In genomic region chr9:5608298-5609254, GRCh38 we compare ENCODE assay signal across 8 cellular contexts. TPM values are rescaled to one million over a fixed set of nuclear protein-coding genes. Genes with fewer than 3 reads are reported as not detected.
DNase-seq lines count a peak whose midpoint lies in the region; ATAC-seq, FAIRE-seq and TF ChIP-seq lines count a peak whose summit lies in the region.

No MANE protein-coding gene starts in this region.

- H3K4me3 ChIP-seq in K562 (peak overlapping the region; percentile 30), muscle layer of colon (ENCODE audit: low read depth in 1 of 2, low read length in 2 of 2) (peak overlapping the region in 1 of 2 donors; percentile 44)

- H3K4me3 Mint-ChIP-seq in activated CD4-positive, alpha-beta T cell treated with anti-CD3 and anti-CD28 coated beads for 36 hours = peak overlapping the region; percentile 42

- H3K36me3 Mint-ChIP-seq in activated CD4-positive, alpha-beta T cell treated with anti-CD3 and anti-CD28 coated beads for 36 hours (ENCODE audit: low read depth) = no peaks in the 10 kb centered on the region

- H3K27me3 Mint-ChIP-seq in activated CD4-positive, alpha-beta T cell treated with anti-CD3 and anti-CD28 coated beads for 36 hours = no peaks in the 10 kb centered on the region

- no peak for TF ChIP-seq POLR2A in K562 (conservative IDR thresholded peaks at IDR 0.05)

- ATAC-seq in activated CD4-positive, alpha-beta T cell treated with anti-CD3 and anti-CD28 coated beads for 36 hours = peak; percentile 88
- peak; percentile 76 for ATAC-seq in HG03432 (IDR thresholded peaks at IDR 0.05; ENCODE audit: unreplicated experiment)
- peak; percentile 91 for ATAC-seq in K562
- ATAC-seq in HG02852 (IDR thresholded peaks at IDR 0.05; ENCODE audit: unreplicated experiment) = no peak

- no peaks in the 10 kb centered on the region for H3K79me2 ChIP-seq in K562 (ENCODE audit: control insufficient read depth, insufficient read depth, low read length)

- no peak for TF ChIP-seq EP300 in K562 (IDR thresholded peaks at IDR 0.05; ENCODE audit: low read length)

- TF ChIP-seq CTCF in K562 (IDR thresholded peaks at IDR 0.05 in 2 of 3, conservative IDR thresholded peaks at IDR 0.05 in 1 of 3; ENCODE audit: insufficient read depth in 2 of 3, low read depth in 1 of 3, low read length in 3 of 3) = peak in 1 of 3 experiments; percentile 30; a peak in 1 of 6 replicates

- no peaks in the 10 kb centered on the region for H3K9me3 Mint-ChIP-seq in activated CD4-positive, alpha-beta T cell treated with anti-CD3 and anti-CD28 coated beads for 36 hours (ENCODE audit: low read depth)

- H3K27ac Mint-ChIP-seq in activated CD4-positive, alpha-beta T cell treated with anti-CD3 and anti-CD28 coated beads for 36 hours = peak overlapping the region; percentile 55

- in situ Hi-C loops in K562 (cut with MboI) = no loop called here

- peak overlapping the region; percentile 60 for H2AFZ ChIP-seq in K562 (ENCODE audit: low read depth, low read length)

- intact Hi-C loops in activated CD4-positive, alpha-beta T cell treated with anti-CD3 and anti-CD28 coated beads for 36 hours (cut with DNase I, micrococcal nuclease) = no loop called here
- intact Hi-C loops in K562 (cut with micrococcal nuclease) = loop anchor here (10.0 kb wide), 1 partner anchor 106 kb away; no protein-coding TSS in a partner anchor

- 16% methylated on average over 5 of the region's 6 CpGs for WGBS in K562 (ENCODE audit: insufficient coverage, low coverage, missing lambda C conversion rate)

- H3K9me3 ChIP-seq in K562 (replicated peaks; ENCODE audit: control insufficient read depth, insufficient read depth, low read depth, low read length) = no peaks in the 10 kb centered on the region
- no peaks in the 10 kb centered on the region for H3K9me3 ChIP-seq in muscle layer of colon (ENCODE audit: low read length)

- H3K36me3 ChIP-seq in K562 (ENCODE audit: control insufficient read depth, insufficient read depth, low read length) (no peaks in the 10 kb centered on the region), muscle layer of colon (ENCODE audit: insufficient read depth, low read length) (no peaks in the 10 kb centered on the region)

- no peaks in the 10 kb centered on the region for H3K9me1 ChIP-seq in K562 (ENCODE audit: control insufficient read depth, insufficient read depth, low read length)

- no peak for DNase-seq in activated CD4-positive, alpha-beta T cell treated with anti-CD3 and anti-CD28 coated beads for 36 hours
- DNase-seq in activated CD4-positive, alpha-beta T cell treated with anti-CD3 and anti-CD28 coated beads, Interleukin-2, amount 50 U/mL, for 48 hours = no peak
- DNase-seq in K562 (ENCODE audit: extremely low read depth in 1 of 4, low spot score in 3 of 4) (peak in 2 of 4 experiments; percentile 9 to 16), NCI-H2029 treated with DMSO at 0.1 percent for 48 hours (lab: John Stamatoyannopoulos, UW) (no peak), HEK293T (ENCODE audit: extremely low spot score) (no peak)

- H4K20me1 ChIP-seq in K562 (replicated peaks; ENCODE audit: control insufficient read depth, insufficient read depth, low read length) = no peaks in the 10 kb centered on the region

- no peaks in the 10 kb centered on the region for H3K4me1 ChIP-seq in K562 (replicated peaks in 1 of 2; ENCODE audit: control insufficient read depth in 2 of 2, insufficient read depth in 2 of 2, low read length in 2 of 2)
- peaks cover 5% of the 10 kb centered on the region for H3K4me1 ChIP-seq in muscle layer of colon (ENCODE audit: insufficient read depth, low read length)

- CTCF ChIA-PET in activated CD4-positive, alpha-beta T cell treated with anti-CD3 and anti-CD28 coated beads for 36 hours (lab: Charles Lee) = interaction anchor here (0.5 to 2.2 kb wide), 8 partner anchors 8 to 144 kb away, joined by 3 to 10 read pairs (median 4); partner anchors contain the start of gene PDCD1LG2
- CTCF ChIA-PET in K562 (lab: Yijun Ruan, JAX; ENCODE audit: low intra/inter-chr PET ratio) (no interaction called here), HEK293T (lab: Yijun Ruan, JAX) (no interaction called here)

- POLR2A ChIA-PET in activated CD4-positive, alpha-beta T cell treated with anti-CD3 and anti-CD28 coated beads for 36 hours (lab: Charles Lee) = interaction anchor here (0.7 to 1.4 kb wide), 5 partner anchors 13 to 866 kb away, joined by 3 to 9 read pairs (median 5); no protein-coding TSS in a partner anchor
- POLR2A ChIA-PET in K562 (lab: Yijun Ruan, JAX) (interaction anchor here (1.2 to 1.3 kb wide), 2 partner anchors 11 to 13 kb away, joined by 3 read pairs; no protein-coding TSS in a partner anchor), HEK293T (lab: Yijun Ruan, JAX) (interaction anchor here (0.7 kb wide), 1 partner anchor 134 kb away, joined by 6 read pairs; no protein-coding TSS in a partner anchor)

- TF ChIP-seq RAD21 in K562 (CRISPR knock-in tag; conservative IDR thresholded peaks at IDR 0.05 in 1 of 2, IDR thresholded peaks at IDR 0.05 in 1 of 2) = peak in 1 of 2 experiments; percentile 32; a peak in 1 of 4 replicates

- FAIRE-seq in K562 (lab: Jason Lieb, UNC) = peak; percentile 71

- H3K9ac ChIP-seq in K562 (ENCODE audit: insufficient read depth in 1 of 2, low read depth in 2 of 2, low read length in 2 of 2) (peak overlapping the region; percentile 33 to 80; a peak in 2 of 4 replicates), muscle layer of colon (ENCODE audit: low read length) (peak overlapping the region; percentile 24)

- H3K27me3 ChIP-seq in K562 (ENCODE audit: control insufficient read depth in 2 of 2, insufficient read depth in 2 of 2, low read length in 2 of 2) (no peaks in the 10 kb centered on the region), muscle layer of colon (ENCODE audit: control insufficient read depth in 1 of 2, insufficient read depth in 2 of 2, low read length in 2 of 2) (no peaks in the 10 kb centered on the region)

- H3K27ac ChIP-seq in K562 (ENCODE audit: extremely low read depth, low read depth, low read length) = peak overlapping the region; percentile 2; the same call in 1 of the 3 replicates
- H3K27ac ChIP-seq in muscle layer of colon (ENCODE audit: low read depth, low read length) = no peak overlapping the region

- H3K4me1 Mint-ChIP-seq in activated CD4-positive, alpha-beta T cell treated with anti-CD3 and anti-CD28 coated beads for 36 hours = peaks cover 28% of the 10 kb centered on the region

- peak overlapping the region; percentile 68 for H3K4me2 ChIP-seq in K562 (ENCODE audit: insufficient read depth, low read length)

- no TSS peak for BruUV-seq in K562 (replicated peaks; lab: Mats Ljungman, UMichigan)

TF ChIP-seq in K562, 482 proteins besides CTCF, POLR2A, EP300 and RAD21 (continues in another document):
- no peak for TF ChIP-seq ETS1 (conservative IDR thresholded peaks at IDR 0.05; ENCODE audit: control insufficient read depth, low read depth, low read length)
- TF ChIP-seq GABPB2 (CRISPR knock-in tag; conservative IDR thresholded peaks at IDR 0.05) = no peak
- TF ChIP-seq RAD51 (IDR thresholded peaks at IDR 0.05; ENCODE audit: borderline replicate concordance, low read depth) = no peak
- TF ChIP-seq TEAD2 (tag; IDR thresholded peaks at IDR 0.05) = no peak
- TF ChIP-seq DDX20 (tag; IDR thresholded peaks at IDR 0.05; ENCODE audit: low read depth) = no peak

TF ChIP-seq in HEK293T, 16 proteins besides CTCF, POLR2A, EP300 and RAD21:
- no peak for TF ChIP-seq HDGF (IDR thresholded peaks at IDR 0.05; ENCODE audit: borderline replicate concordance)
- TF ChIP-seq SUZ12 (IDR thresholded peaks at IDR 0.05) = no peak
- TF ChIP-seq SP1 (IDR thresholded peaks at IDR 0.05) = no peak
- no peak for TF ChIP-seq NFRKB (IDR thresholded peaks at IDR 0.05)
- no peak for TF ChIP-seq ZNF384 (IDR thresholded peaks at IDR 0.05)
- no peak for TF ChIP-seq FOXM1 (IDR thresholded peaks at IDR 0.05; ENCODE audit: borderline replicate concordance)
- TF ChIP-seq ELF4 (IDR thresholded peaks at IDR 0.05) = no peak
- no peak for TF ChIP-seq FOXK2 (IDR thresholded peaks at IDR 0.05)
- no peak for TF ChIP-seq FOXA1 (IDR thresholded peaks at IDR 0.05)

RNA-seq across cellular contexts. Expression of gene RIC1, which starts 20.3 kb away (rescaled TPM):
- total RNA-seq in activated CD4-positive, alpha-beta T cell treated with anti-CD3 and anti-CD28 coated beads for 36 hours = 10 to 100 TPM; 13.6 to 17.1 TPM
- total RNA-seq in K562 (2011; cell fraction: chromatin; rRNA removed; ENCODE audit: low replicate concordance) = 52.2 and 109 TPM in 2 replicates
- 26.7 and 28.7 TPM in 2 replicates for total RNA-seq in K562 (2011; cell fraction: nucleolus; rRNA removed)
- total RNA-seq in K562 (2011; cell fraction: nucleoplasm; rRNA removed) = 44.5 and 49.4 TPM in 2 replicates
- total RNA-seq in K562 (2014; rRNA removed) (13.0 and 14.7 TPM in 2 replicates), K562 (2014; rRNA removed; fragmentation: Illumina TruSeq; extraction: Trizol) (16.6 and 18.8 TPM in 2 replicates), K562 (2015; rRNA removed; fragmentation: Illumina TruSeq; extraction: Trizol) (16.9 and 17.0 TPM in 2 replicates), K562 (2021) (14.0 and 16.9 TPM in 2 replicates)
- polyA plus RNA-seq in K562 (2011; rRNA removed) (25.8 TPM in 2 replicates), K562 (2014; fragmentation: Illumina TruSeq; extraction: Trizol) (13.5 and 15.0 TPM in 2 replicates), K562 (2014; fragmentation: Nextera tagmentation; extraction: Ambion mirVana) (1 to 10 TPM; 3.2 to 4.2 TPM), K562 (2014; rRNA removed) (10.9 and 14.1 TPM in 2 replicates)
- 11.2 and 19.1 TPM in 2 replicates for polyA plus RNA-seq in K562 (2011; cell fraction: cytosol; rRNA removed)
- polyA plus RNA-seq in K562 (2011; cell fraction: nucleus; rRNA removed) = 58.8 and 71.9 TPM in 2 replicates
- polyA plus RNA-seq in K562 (2012) = 8.3 and 8.5 TPM in 2 replicates
- polyA minus RNA-seq in K562 (2011; rRNA and poly(A)+ RNA removed) = 62.1 and 64.1 TPM in 2 replicates
- 17.9 and 20.6 TPM in 2 replicates for polyA minus RNA-seq in K562 (2011; cell fraction: cytosol; rRNA and poly(A)+ RNA removed)
- 53.4 and 84.0 TPM in 2 replicates for polyA minus RNA-seq in K562 (2011; cell fraction: nucleus; rRNA and poly(A)+ RNA removed)
